25 cellular contexts compared by ENCODE assay signal in the genomic region with DNA sequence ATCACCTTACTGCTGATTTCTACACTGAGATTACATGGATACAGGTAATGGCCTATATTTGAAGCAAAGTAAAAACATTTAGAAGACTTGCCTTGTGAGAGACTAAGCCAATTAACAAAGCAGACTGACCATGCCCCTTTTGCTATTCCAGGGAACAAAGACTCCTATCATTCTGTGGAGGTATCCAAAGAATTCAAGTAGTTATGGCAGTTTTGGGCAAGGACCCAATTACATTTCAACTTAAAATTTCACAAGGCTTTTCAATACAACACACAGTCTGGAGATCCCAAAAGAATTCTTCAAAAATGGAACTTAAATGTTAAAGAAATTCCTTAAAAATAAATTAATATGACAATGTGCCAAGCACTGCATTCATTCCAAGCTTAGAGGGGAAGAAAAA.
DNase-seq lines count a peak whose midpoint lies in the region; ATAC-seq, FAIRE-seq and TF ChIP-seq lines count a peak whose summit lies in the region.
"Had no signal": no experiment of that assay in that cellular context is flagged by ENCODE, and none has a peak within 500 bp of the region (broad histone marks: within the 10 kb centered on the region; RNA-seq: fewer than 3 reads in every experiment).

No MANE protein-coding gene starts in this region.

- H3K9me3 ChIP-seq in GM23248 (ENCODE audit: low read depth): no peaks in the 10 kb centered on the region
- no peaks in the 10 kb centered on the region for H3K9me3 ChIP-seq in astrocyte (ENCODE audit: insufficient read depth, low read depth, low read length)
- no peaks in the 10 kb centered on the region for H3K9me3 ChIP-seq in HepG2 (ENCODE audit: low read length)
- no peaks in the 10 kb centered on the region for H3K9me3 ChIP-seq in pancreas
- no peaks in the 10 kb centered on the region for H3K9me3 ChIP-seq in SJCRH30 (replicated peaks)
- H3K9me3 ChIP-seq: prostate gland had no signal

- no peaks in the 10 kb centered on the region for H3F3A ChIP-seq in GM23248 (ENCODE audit: insufficient read depth)

- H3K9ac ChIP-seq in GM23248 (no peak overlapping the region), astrocyte (ENCODE audit: low read length) (no peak overlapping the region), HepG2 (ENCODE audit: insufficient read depth, low read depth, low read length) (no peak overlapping the region)

- no TSS peak for BruUV-seq in HepG2 (replicated peaks; lab: Mats Ljungman, UMichigan)

- no peaks in the 10 kb centered on the region for H3K9me2 ChIP-seq in GM23248 (ENCODE audit: insufficient read depth)

- TF ChIP-seq RAD21 in HepG2 (CRISPR knock-in tag; IDR thresholded peaks at IDR 0.05): no peak

- TF ChIP-seq POLR2A in HepG2 (IDR thresholded peaks at IDR 0.05; ENCODE audit: insufficient read depth in 1 of 2, low read depth in 2 of 2, low read length in 2 of 2): no peak

- H4K20me1 ChIP-seq in GM23248 (ENCODE audit: insufficient read depth) (no peaks in the 10 kb centered on the region), astrocyte (ENCODE audit: insufficient read depth, low read length) (no peaks in the 10 kb centered on the region), HepG2 (ENCODE audit: insufficient read depth, low read length) (no peaks in the 10 kb centered on the region)

- no peaks in the 10 kb centered on the region for H3K27me3 Mint-ChIP-seq in astrocyte (ENCODE audit: low read depth, unreplicated experiment)
- H3K27me3 Mint-ChIP-seq: activated naive CD8-positive, alpha-beta T cell treated with anti-CD3 and anti-CD28 coated beads, Interleukin-2, amount 50 U/mL, for 24 hours; stimulated activated naive CD8-positive, alpha-beta T cell treated with anti-CD3 and anti-CD28 coated beads, Interleukin-15, amount 100 ng/mL, for 72 hours; type B pancreatic cell had no signal

- H3K4me3 Mint-ChIP-seq in astrocyte (ENCODE audit: unreplicated experiment): no peak overlapping the region
- H3K4me3 Mint-ChIP-seq: activated naive CD8-positive, alpha-beta T cell treated with anti-CD3 and anti-CD28 coated beads, Interleukin-2, amount 50 U/mL, for 24 hours; CD14-positive monocyte; neural crest cell; stimulated activated naive CD8-positive, alpha-beta T cell treated with anti-CD3 and anti-CD28 coated beads, Interleukin-15, amount 100 ng/mL, for 72 hours; T-helper 2 cell treated with Interferon-gamma antibody and Interleukin-4, amounts not matched to agents 5 μg/mL and 100 μg/mL, for 36 hours; type B pancreatic cell had no signal

- H3K79me2 ChIP-seq in GM23248 (ENCODE audit: insufficient read depth) (no peaks in the 10 kb centered on the region), astrocyte (ENCODE audit: insufficient read depth, low read length) (no peaks in the 10 kb centered on the region), HepG2 (ENCODE audit: insufficient read depth, low read length) (no peaks in the 10 kb centered on the region)

- DNase-seq in AG04449 (ENCODE audit: low read depth, low spot score): peak; percentile 29
- DNase-seq in GM23248: peak; percentile 17
- peak; percentile 66 for DNase-seq in astrocyte (ENCODE audit: low read depth)
- DNase-seq in foreskin melanocyte: peak; percentile 77
- DNase-seq in retina: no peak
- no peak for DNase-seq in HepG2 (ENCODE audit: low spot score)
- no peak for DNase-seq in pancreas
- DNase-seq in SJCRH30: no peak
- DNase-seq: 8988T; activated CD8-positive, alpha-beta memory T cell treated with anti-CD3 and anti-CD28 coated beads, Interleukin-2, amount 50 U/mL, for 48 hours; activated naive CD8-positive, alpha-beta T cell treated with anti-CD3 and anti-CD28 coated beads, Interleukin-2, amount 50 U/mL, for 24 hours; central memory CD4-positive, alpha-beta T cell; erythroblast; NCI-H1092 treated with DMSO at 0.1 percent for 48 hours; NCI-H446 treated with DMSO at 0.1 percent for 48 hours; stimulated activated CD4-positive, alpha-beta T cell treated with anti-CD3 and anti-CD28 coated beads, Interleukin-4, amount 100 ng/mL, for 4 hours; stimulated activated naive CD8-positive, alpha-beta T cell treated with anti-CD3 and anti-CD28 coated beads, Interleukin-15, amount 100 ng/mL, for 72 hours; WERI-Rb-1 had no signal

- in situ Hi-C loops in GM23248 (cut with MboI): no loop called here
- in situ Hi-C loops in HepG2 (cut with HindIII; ENCODE audit: extremely low pct_ligation_motif_present, low pct_unique_long_range_greater_than_20kb): no loop called here

- H3K4me3 ChIP-seq in AG04449 (ENCODE audit: low read depth, low read length): no peak overlapping the region
- H3K4me3 ChIP-seq in GM23248: no peak overlapping the region
- H3K4me3 ChIP-seq in astrocyte (ENCODE audit: insufficient read depth, low read depth, low read length): no peak overlapping the region
- no peak overlapping the region for H3K4me3 ChIP-seq in HepG2 (replicated peaks in 1 of 3; ENCODE audit: insufficient read depth in 1 of 3, low read depth in 2 of 3, low read length in 3 of 3)
- no peak overlapping the region for H3K4me3 ChIP-seq in pancreas
- no peak overlapping the region for H3K4me3 ChIP-seq in SJCRH30
- H3K4me3 ChIP-seq: prostate gland, SK-N-MC had no signal

- H3K9me3 Mint-ChIP-seq in astrocyte (ENCODE audit: unreplicated experiment): no peaks in the 10 kb centered on the region
- H3K9me3 Mint-ChIP-seq: activated naive CD8-positive, alpha-beta T cell treated with anti-CD3 and anti-CD28 coated beads, Interleukin-2, amount 50 U/mL, for 24 hours; neural crest cell; stimulated activated naive CD8-positive, alpha-beta T cell treated with anti-CD3 and anti-CD28 coated beads, Interleukin-15, amount 100 ng/mL, for 72 hours; T-helper 2 cell treated with Interferon-gamma antibody and Interleukin-4, amounts not matched to agents 5 μg/mL and 100 μg/mL, for 36 hours had no signal

- TF ChIP-seq EP300 in HepG2 (IDR thresholded peaks at IDR 0.05; ENCODE audit: low read depth in 2 of 2, low read length in 2 of 2): no peak
- TF ChIP-seq EP300 in HepG2 (CRISPR knock-in tag; IDR thresholded peaks at IDR 0.05; ENCODE audit: borderline replicate concordance): no peak

- no peak overlapping the region for H2AFZ ChIP-seq in GM23248
- no peak overlapping the region for H2AFZ ChIP-seq in astrocyte (ENCODE audit: low read depth, low read length)
- no peak overlapping the region for H2AFZ ChIP-seq in HepG2 (ENCODE audit: low read length)

- H3K4me2 ChIP-seq in GM23248 (ENCODE audit: unreplicated experiment) (no peak overlapping the region), astrocyte (ENCODE audit: low read length) (no peak overlapping the region), HepG2 (ENCODE audit: low read depth, low read length) (no peak overlapping the region)

- CTCF ChIA-PET in AG04449 (lab: Yijun Ruan, JAX) (interaction anchor here (1.2 kb wide), 1 partner anchor 125 kb away, joined by 3 read pairs; no protein-coding TSS in a partner anchor), HepG2 (lab: Yijun Ruan, JAX; ENCODE audit: low intra/inter-chr PET ratio, low total read pairs) (no interaction called here)

- TF ChIP-seq CTCF in AG04449 (IDR thresholded peaks at IDR 0.05; ENCODE audit: insufficient read depth, low read length, missing control alignments): no peak
- TF ChIP-seq CTCF in astrocyte (IDR thresholded peaks at IDR 0.05; ENCODE audit: insufficient read depth, low read depth, low read length): no peak
- no peak for TF ChIP-seq CTCF in HepG2 (CRISPR knock-in tag; IDR thresholded peaks at IDR 0.05)
- no peak for TF ChIP-seq CTCF in pancreas (IDR thresholded peaks at IDR 0.05)

- ATAC-seq in HepG2 (no peak), pancreas (no peak)
- ATAC-seq: activated naive CD8-positive, alpha-beta T cell treated with anti-CD3 and anti-CD28 coated beads, Interleukin-2, amount 50 U/mL, for 24 hours; stimulated activated naive CD8-positive, alpha-beta T cell treated with anti-CD3 and anti-CD28 coated beads, Interleukin-15, amount 100 ng/mL, for 72 hours had no signal

- FAIRE-seq in astrocyte (lab: Jason Lieb, UNC) (no peak), HepG2 (lab: Jason Lieb, UNC) (no peak), pancreas (lab: Jason Lieb, UNC) (no peak)
- FAIRE-seq: RCC 7860 had no signal

- peaks cover 6% of the 10 kb centered on the region for H3K4me1 Mint-ChIP-seq in astrocyte (ENCODE audit: low read depth, unreplicated experiment)
- H3K4me1 Mint-ChIP-seq: activated naive CD8-positive, alpha-beta T cell treated with anti-CD3 and anti-CD28 coated beads, Interleukin-2, amount 50 U/mL, for 24 hours; CD14-positive monocyte; stimulated activated naive CD8-positive, alpha-beta T cell treated with anti-CD3 and anti-CD28 coated beads, Interleukin-15, amount 100 ng/mL, for 72 hours had no signal

- H3K27me3 ChIP-seq in GM23248 (replicated peaks; ENCODE audit: insufficient read depth): no peaks in the 10 kb centered on the region
- no peaks in the 10 kb centered on the region for H3K27me3 ChIP-seq in astrocyte (ENCODE audit: insufficient read depth, low read length)
- H3K27me3 ChIP-seq in HepG2 (ENCODE audit: control insufficient read depth in 1 of 2, insufficient read depth in 2 of 2, low read length in 2 of 2): no peaks in the 10 kb centered on the region
- H3K27me3 ChIP-seq in pancreas: no peaks in the 10 kb centered on the region
- no peaks in the 10 kb centered on the region; the same call in 1 of the 2 replicates for H3K27me3 ChIP-seq in SJCRH30

- H3K27ac ChIP-seq in GM23248: no peak overlapping the region
- H3K27ac ChIP-seq in astrocyte (ENCODE audit: low read depth, low read length): no peak overlapping the region
- no peak overlapping the region for H3K27ac ChIP-seq in HepG2 (ENCODE audit: extremely low read length, insufficient read depth, low read length)
- H3K27ac ChIP-seq in pancreas: no peak overlapping the region
- no peak overlapping the region for H3K27ac ChIP-seq in SJCRH30
- H3K27ac ChIP-seq: prostate gland, SK-N-MC, WERI-Rb-1 had no signal

- intact Hi-C loops in HepG2 (cut with micrococcal nuclease; ENCODE audit: unreplicated experiment): no loop called here
- intact Hi-C loops in pancreas (cut with DNase I): no loop called here

- no peak overlapping the region for H3K27ac Mint-ChIP-seq in astrocyte (ENCODE audit: unreplicated experiment)
- H3K27ac Mint-ChIP-seq: activated naive CD8-positive, alpha-beta T cell treated with anti-CD3 and anti-CD28 coated beads, Interleukin-2, amount 50 U/mL, for 24 hours; CD14-positive monocyte; stimulated activated naive CD8-positive, alpha-beta T cell treated with anti-CD3 and anti-CD28 coated beads, Interleukin-15, amount 100 ng/mL, for 72 hours; T-helper 2 cell treated with Interferon-gamma antibody and Interleukin-4, amounts not matched to agents 5 μg/mL and 100 μg/mL, for 36 hours; type B pancreatic cell had no signal

- H3K36me3 Mint-ChIP-seq in astrocyte (ENCODE audit: low read depth, unreplicated experiment): peaks cover 5% of the 10 kb centered on the region
- H3K36me3 Mint-ChIP-seq: CD14-positive monocyte had no signal

- POLR2A ChIA-PET in AG04449 (lab: Yijun Ruan, JAX) (no interaction called here), HepG2 (lab: Yijun Ruan, JAX) (no interaction called here)

- peaks cover 10% of the 10 kb centered on the region; the same call in 1 of the 2 replicates for H3K4me1 ChIP-seq in GM23248 (ENCODE audit: insufficient read depth)
- no peaks in the 10 kb centered on the region for H3K4me1 ChIP-seq in astrocyte (ENCODE audit: insufficient read depth, low read length)
- no peaks in the 10 kb centered on the region for H3K4me1 ChIP-seq in HepG2 (ENCODE audit: insufficient read depth, low read length)
- H3K4me1 ChIP-seq in pancreas: no peaks in the 10 kb centered on the region
- peaks cover 7% of the 10 kb centered on the region for H3K4me1 ChIP-seq in SJCRH30
- H3K4me1 ChIP-seq: prostate gland had no signal

- H3K36me3 ChIP-seq in GM23248 (ENCODE audit: low read depth) (no peaks in the 10 kb centered on the region), astrocyte (ENCODE audit: insufficient read depth, low read length) (no peaks in the 10 kb centered on the region), HepG2 (replicated peaks in 1 of 2; ENCODE audit: control insufficient read depth in 1 of 2, insufficient read depth in 2 of 2, low read length in 2 of 2) (no peaks in the 10 kb centered on the region), pancreas (no peaks in the 10 kb centered on the region), SJCRH30 (peaks cover 3% of the 10 kb centered on the region)
- H3K36me3 ChIP-seq: prostate gland had no signal

Comparison
In these comparisons a context has a peak if more than half of its experiments do, and no peak if none do; other contexts are left out.
1. DNase-seq: peak in AG04449 (single experiment), GM23248 (single experiment), astrocyte (single experiment) and foreskin melanocyte (single experiment); none in retina (single experiment), HepG2 (single experiment), pancreas (0 of 6) and SJCRH30 (0 of 2).